34 cellular contexts compared by ENCODE assay signal in genomic region chr18:4858378-4859127, GRCh38.
"Had no signal": no experiment of that assay in that cellular context is flagged by ENCODE, and none has a peak within 500 bp of the region (broad histone marks: within the 10 kb centered on the region; RNA-seq: fewer than 3 reads in every experiment).

No MANE protein-coding gene starts in this region.

- H3K9me3 ChIP-seq: adrenal gland, body of pancreas had no signal

- FAIRE-seq: astrocyte, colon, TTC549 had no signal

- H3K36me3 ChIP-seq: adrenal gland, brain microvascular endothelial cell, breast epithelium had no signal

- H3K27ac ChIP-seq: adrenal gland, body of pancreas, brain microvascular endothelial cell, breast epithelium, VCaP had no signal

- ATAC-seq: activated CD8-positive, alpha-beta T cell treated with anti-CD3 and anti-CD28 coated beads for 36 hours; activated naive CD4-positive, alpha-beta T cell treated with anti-CD3 and anti-CD28 coated beads, Interleukin-2, amount 50 U/mL, for 72 hours; activated T-cell treated with anti-CD3 and anti-CD28 coated beads, Interleukin-2, amount 50 U/mL, for 4 hours; activated T-cell treated with anti-CD3 and anti-CD28 coated beads, Interleukin-2, amount 50 U/mL, for 72 hours; activated T-helper 17 cell treated with anti-CD3 and anti-CD28 coated beads, Interleukin-2, amount 50 U/mL, for 72 hours; body of pancreas had no signal

- DNase-seq: activated B cell treated with CpG ODN at 0.5 μM for 24 hours; activated CD4-positive, alpha-beta memory T cell treated with anti-CD3 and anti-CD28 coated beads for 36 hours; activated CD4-positive, alpha-beta T cell treated with anti-CD3 and anti-CD28 coated beads for 4 hours; activated CD4-positive, alpha-beta T cell treated with anti-CD3 and anti-CD28 coated beads, Interleukin-2, amount 10 ng/mL, durations not matched to agents 24 days and 14 days; activated CD4-positive, alpha-beta T cell treated with anti-CD3 and anti-CD28 coated beads, Interleukin-2, amount 50 U/mL, for 1 hour; activated CD4-positive, alpha-beta T cell treated with anti-CD3 and anti-CD28 coated beads, Interleukin-2, amount 50 U/mL, for 4 hours; activated CD4-positive, CD25-positive, alpha-beta regulatory T cell treated with anti-CD3 and anti-CD28 coated beads, Interleukin-2, amount 50 U/mL, for 72 hours; activated CD8-positive, alpha-beta memory T cell treated with anti-CD3 and anti-CD28 coated beads, Interleukin-2, amount 50 U/mL, for 4 hours; activated CD8-positive, alpha-beta T cell treated with anti-CD3 and anti-CD28 coated beads for 36 hours; activated effector memory CD4-positive, alpha-beta T cell treated with anti-CD3 and anti-CD28 coated beads, Interleukin-2, amount 50 U/mL, for 16 hours; activated gamma-delta T cell treated with Interleukin-2 at 50 U/mL for 16 hours; activated naive CD4-positive, alpha-beta T cell; activated naive CD4-positive, alpha-beta T cell treated with anti-CD3 and anti-CD28 coated beads for 36 hours; activated naive CD4-positive, alpha-beta T cell treated with anti-CD3 and anti-CD28 coated beads, Interleukin-2, amount 50 U/mL, for 16 hours; activated naive CD8-positive, alpha-beta T cell treated with anti-CD3 and anti-CD28 coated beads for 36 hours; activated T-cell treated with anti-CD3 and anti-CD28 coated beads for 4 hours; activated T-cell treated with anti-CD3 and anti-CD28 coated beads, Interleukin-2, amount 50 U/mL, for 1 hour; activated T-cell treated with anti-CD3 and anti-CD28 coated beads, Interleukin-2, amount 50 U/mL, for 4 hours; activated T-cell treated with anti-CD3 and anti-CD28 coated beads, Interleukin-2, amount 50 U/mL, for 72 hours; adrenal gland; amniotic stem cell; aorta; body of pancreas; brain microvascular endothelial cell; central memory CD4-positive, alpha-beta T cell; T-helper 2 cell; T-helper 9 cell had no signal

- H3K27me3 ChIP-seq: adrenal gland, body of pancreas, brain microvascular endothelial cell, breast epithelium had no signal

- H3K4me3 ChIP-seq: adrenal gland, body of pancreas, breast epithelium had no signal

- H3K4me1 ChIP-seq: adrenal gland, body of pancreas, breast epithelium had no signal
